8 cellular contexts compared by ENCODE assay signal in the genomic region with DNA sequence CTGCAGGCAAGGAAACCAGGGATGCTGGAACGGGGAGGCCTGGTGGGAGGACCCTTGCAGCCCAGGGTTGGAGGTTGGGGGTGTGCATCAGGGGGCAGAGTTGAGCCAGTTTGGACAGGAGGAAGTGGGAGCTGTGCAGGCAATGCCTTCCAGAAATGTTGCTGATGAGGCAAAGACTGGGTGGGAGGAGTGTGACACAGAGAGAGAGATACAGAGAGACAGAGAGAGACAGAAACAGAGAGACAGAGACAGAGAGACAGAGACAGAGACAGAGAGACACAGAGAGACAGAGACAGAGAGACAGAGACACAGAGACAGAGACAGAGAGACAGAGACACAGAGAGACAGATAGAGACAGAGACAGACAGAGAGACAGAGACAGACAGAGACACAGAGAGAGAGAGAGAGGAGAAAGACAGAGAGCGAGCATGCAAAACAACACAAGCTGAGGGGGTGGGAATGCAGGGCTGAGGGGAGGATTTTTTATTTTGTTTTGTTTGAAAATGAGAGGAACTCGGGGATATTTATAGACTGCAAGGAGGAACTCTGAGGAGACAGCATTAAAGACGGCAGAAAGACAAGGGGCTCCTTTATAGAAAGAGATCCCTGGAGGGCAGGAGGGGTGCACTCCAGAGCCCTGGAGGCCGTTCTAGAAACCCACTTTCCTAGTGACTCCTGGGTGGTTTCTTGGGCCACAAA. TPM values are rescaled to one million over a fixed set of nuclear protein-coding genes. Genes with fewer than 3 reads are reported as not detected.
DNase-seq lines count a peak whose midpoint lies in the region; ATAC-seq, FAIRE-seq and TF ChIP-seq lines count a peak whose summit lies in the region.

No MANE protein-coding gene starts in this region.

- TF ChIP-seq CTCF in esophagus squamous epithelium (IDR thresholded peaks at IDR 0.05) (no peak), ovary (IDR thresholded peaks at IDR 0.05) (no peak)

- no peak overlapping the region for H3K4me3 ChIP-seq in esophagus squamous epithelium
- H3K4me3 ChIP-seq in ovary: no peak overlapping the region

- intact Hi-C loops in esophagus squamous epithelium (cut with DNase I) (no loop called here), ovary (cut with DNase I) (loop anchor here in 2 of 4 donors (5.0 to 10.0 kb wide), 3 partner anchors 173 to 223 kb away; a partner anchor contains a TSS)

- DNase-seq in AG20443 (ENCODE audit: low spot score) (peak; percentile 38), GM18507 (ENCODE audit: extremely low spot score, insufficient read length, low read depth) (no peak), SKM-1 (lab: John Stamatoyannopoulos, UW; ENCODE audit: unreplicated experiment) (peak; percentile 89), esophagus squamous epithelium (lab: John Stamatoyannopoulos, UW) (no peak), ovary (peak; percentile 62 to 72 (median 62)), inferior parietal cortex (ENCODE audit: extremely low spot score) (no peak)

- H3K27ac ChIP-seq in esophagus squamous epithelium (peak overlapping the region in 3 of 4 donors; percentile 42 to 68 (median 66)), ovary (peak overlapping the region in 1 of 2 donors; percentile 20)

- TF ChIP-seq POLR2A in esophagus squamous epithelium (IDR thresholded peaks at IDR 0.05) (no peak), ovary (IDR thresholded peaks at IDR 0.05) (no peak)

- peaks cover 22 to 69% (median 37%) of the 10 kb centered on the region in 3 donors for H3K4me1 ChIP-seq in esophagus squamous epithelium
- H3K4me1 ChIP-seq in ovary (ENCODE audit: insufficient read depth): peaks cover 15% of the 10 kb centered on the region

- ATAC-seq in HG03439 (IDR thresholded peaks at IDR 0.05; ENCODE audit: unreplicated experiment) (no peak), HG03108 (IDR thresholded peaks at IDR 0.05; ENCODE audit: unreplicated experiment) (no peak)

- H3K9me3 ChIP-seq in esophagus squamous epithelium (no peaks in the 10 kb centered on the region), ovary (no peaks in the 10 kb centered on the region)

- peak; percentile 56 for FAIRE-seq in GM18507 (lab: Jason Lieb, UNC)

- WGBS in esophagus squamous epithelium, 2 donors: 27 to 41% methylated on average over 5 of the region's 5 CpGs
- WGBS in ovary, 3 donors: 1 to 8% (median 4%) methylated on average over 5 of the region's 5 CpGs

- H3K27me3 ChIP-seq in esophagus squamous epithelium (no peaks in the 10 kb centered on the region), ovary (no peaks in the 10 kb centered on the region)

- no peak for TF ChIP-seq EP300 in ovary (IDR thresholded peaks at IDR 0.05)

- H3K36me3 ChIP-seq in esophagus squamous epithelium (peaks cover 0 to 26% (median 4%) of the 10 kb centered on the region in 3 donors), ovary (no peaks in the 10 kb centered on the region)

RNA-seq across cellular contexts. Expression of a gene that starts 1.9 kb away (rescaled TPM):
- total RNA-seq in esophagus squamous epithelium (10 to 100 TPM in 3 of 4 donors, 1 to 10 TPM in 1; 8.9 to 13.0 (median 10.7) TPM), ovary (10 to 100 TPM in 6 of 7 donors, 1 to 10 TPM in 1; 9.3 to 17.4 (median 12.5) TPM)
- polyA plus RNA-seq in ovary: 10 to 100 TPM in 1 of 2 donors, 1 to 10 TPM in 1; 8.2 to 12.5 TPM

RNA-seq across cellular contexts. Expression of a gene that starts 1.9 kb away (rescaled TPM):
- total RNA-seq in esophagus squamous epithelium (1 to 10 TPM in 3 of 4 donors, under 1 TPM in 1; 0.19 to 1.5 (median 1.2) TPM), ovary (10 to 100 TPM in 1 of 7 donors, 1 to 10 TPM in 5, under 1 TPM in 1; 0.95 to 11.4 (median 3.4) TPM)
- polyA plus RNA-seq in ovary: 1 to 10 TPM; 1.4 to 1.6 TPM

RNA-seq across cellular contexts. Expression of a gene that starts 18.1 kb away (rescaled TPM):
- total RNA-seq in esophagus squamous epithelium: 10 to 100 TPM; 12.9 to 32.2 (median 27.8) TPM
- total RNA-seq in ovary: 10 to 100 TPM; 22.3 to 51.4 (median 35.3) TPM
- polyA plus RNA-seq in ovary: 10 to 100 TPM; 10.3 to 41.5 TPM

Comparison
In these comparisons a context has a peak if more than half of its experiments do, and no peak if none do; other contexts are left out.
1. DNase-seq: peak in AG20443 (single experiment), SKM-1 (single experiment) and ovary (5 of 5); none in GM18507 (single experiment), esophagus squamous epithelium (single experiment) and inferior parietal cortex (single experiment).